In the genomic region with DNA sequence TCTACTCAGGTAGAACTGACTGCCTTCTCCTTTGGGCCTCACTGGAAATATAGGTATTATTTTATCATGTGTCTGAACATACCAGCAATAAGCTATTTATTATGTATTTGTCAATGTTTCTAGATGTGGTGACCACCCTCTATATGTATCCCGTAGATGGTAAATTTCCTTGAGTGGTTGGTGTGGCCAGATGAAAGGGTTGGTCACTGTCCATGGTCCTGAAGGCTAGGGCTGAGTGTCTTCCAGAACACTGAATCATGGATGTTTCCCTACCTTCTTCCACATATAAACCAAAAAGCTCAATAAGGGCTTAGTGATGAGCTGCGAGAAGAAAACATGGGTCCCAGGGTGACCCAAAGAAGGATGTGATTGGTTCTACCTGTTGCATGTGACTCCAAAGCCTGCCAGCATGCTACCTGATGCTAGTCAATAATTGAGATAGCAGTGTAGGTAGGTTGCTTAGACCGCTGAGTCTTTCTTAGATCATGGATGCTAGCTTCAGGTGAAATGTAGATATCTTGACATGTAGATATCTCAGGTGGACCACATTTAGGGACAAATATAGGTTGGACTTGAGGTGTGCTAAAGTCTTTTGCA, we compare ENCODE assay signal across 1 cellular context.
TF ChIP-seq lines count a peak whose summit lies in the region.

No MANE protein-coding gene starts in this region.

TF ChIP-seq in HepG2, 621 proteins besides CTCF, POLR2A, EP300 and RAD21 (continued from another document):
- TF ChIP-seq, protein P1, sequence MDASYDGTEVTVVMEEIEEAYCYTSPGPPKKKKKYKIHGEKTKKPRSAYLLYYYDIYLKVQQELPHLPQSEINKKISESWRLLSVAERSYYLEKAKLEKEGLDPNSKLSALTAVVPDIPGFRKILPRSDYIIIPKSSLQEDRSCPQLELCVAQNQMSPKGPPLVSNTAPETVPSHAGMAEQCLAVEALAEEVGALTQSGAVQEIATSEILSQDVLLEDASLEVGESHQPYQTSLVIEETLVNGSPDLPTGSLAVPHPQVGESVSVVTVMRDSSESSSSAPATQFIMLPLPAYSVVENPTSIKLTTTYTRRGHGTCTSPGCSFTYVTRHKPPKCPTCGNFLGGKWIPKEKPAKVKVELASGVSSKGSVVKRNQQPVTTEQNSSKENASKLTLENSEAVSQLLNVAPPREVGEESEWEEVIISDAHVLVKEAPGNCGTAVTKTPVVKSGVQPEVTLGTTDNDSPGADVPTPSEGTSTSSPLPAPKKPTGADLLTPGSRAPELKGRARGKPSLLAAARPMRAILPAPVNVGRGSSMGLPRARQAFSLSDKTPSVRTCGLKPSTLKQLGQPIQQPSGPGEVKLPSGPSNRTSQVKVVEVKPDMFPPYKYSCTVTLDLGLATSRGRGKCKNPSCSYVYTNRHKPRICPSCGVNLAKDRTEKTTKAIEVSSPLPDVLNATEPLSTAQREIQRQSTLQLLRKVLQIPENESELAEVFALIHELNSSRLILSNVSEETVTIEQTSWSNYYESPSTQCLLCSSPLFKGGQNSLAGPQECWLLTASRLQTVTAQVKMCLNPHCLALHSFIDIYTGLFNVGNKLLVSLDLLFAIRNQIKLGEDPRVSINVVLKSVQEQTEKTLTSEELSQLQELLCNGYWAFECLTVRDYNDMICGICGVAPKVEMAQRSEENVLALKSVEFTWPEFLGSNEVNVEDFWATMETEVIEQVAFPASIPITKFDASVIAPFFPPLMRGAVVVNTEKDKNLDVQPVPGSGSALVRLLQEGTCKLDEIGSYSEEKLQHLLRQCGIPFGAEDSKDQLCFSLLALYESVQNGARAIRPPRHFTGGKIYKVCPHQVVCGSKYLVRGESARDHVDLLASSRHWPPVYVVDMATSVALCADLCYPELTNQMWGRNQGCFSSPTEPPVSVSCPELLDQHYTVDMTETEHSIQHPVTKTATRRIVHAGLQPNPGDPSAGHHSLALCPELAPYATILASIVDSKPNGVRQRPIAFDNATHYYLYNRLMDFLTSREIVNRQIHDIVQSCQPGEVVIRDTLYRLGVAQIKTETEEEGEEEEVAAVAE (CRISPR knock-in tag; IDR thresholded peaks at IDR 0.05; ENCODE audit: borderline replicate concordance) = no peak
- TF ChIP-seq, protein P2, sequence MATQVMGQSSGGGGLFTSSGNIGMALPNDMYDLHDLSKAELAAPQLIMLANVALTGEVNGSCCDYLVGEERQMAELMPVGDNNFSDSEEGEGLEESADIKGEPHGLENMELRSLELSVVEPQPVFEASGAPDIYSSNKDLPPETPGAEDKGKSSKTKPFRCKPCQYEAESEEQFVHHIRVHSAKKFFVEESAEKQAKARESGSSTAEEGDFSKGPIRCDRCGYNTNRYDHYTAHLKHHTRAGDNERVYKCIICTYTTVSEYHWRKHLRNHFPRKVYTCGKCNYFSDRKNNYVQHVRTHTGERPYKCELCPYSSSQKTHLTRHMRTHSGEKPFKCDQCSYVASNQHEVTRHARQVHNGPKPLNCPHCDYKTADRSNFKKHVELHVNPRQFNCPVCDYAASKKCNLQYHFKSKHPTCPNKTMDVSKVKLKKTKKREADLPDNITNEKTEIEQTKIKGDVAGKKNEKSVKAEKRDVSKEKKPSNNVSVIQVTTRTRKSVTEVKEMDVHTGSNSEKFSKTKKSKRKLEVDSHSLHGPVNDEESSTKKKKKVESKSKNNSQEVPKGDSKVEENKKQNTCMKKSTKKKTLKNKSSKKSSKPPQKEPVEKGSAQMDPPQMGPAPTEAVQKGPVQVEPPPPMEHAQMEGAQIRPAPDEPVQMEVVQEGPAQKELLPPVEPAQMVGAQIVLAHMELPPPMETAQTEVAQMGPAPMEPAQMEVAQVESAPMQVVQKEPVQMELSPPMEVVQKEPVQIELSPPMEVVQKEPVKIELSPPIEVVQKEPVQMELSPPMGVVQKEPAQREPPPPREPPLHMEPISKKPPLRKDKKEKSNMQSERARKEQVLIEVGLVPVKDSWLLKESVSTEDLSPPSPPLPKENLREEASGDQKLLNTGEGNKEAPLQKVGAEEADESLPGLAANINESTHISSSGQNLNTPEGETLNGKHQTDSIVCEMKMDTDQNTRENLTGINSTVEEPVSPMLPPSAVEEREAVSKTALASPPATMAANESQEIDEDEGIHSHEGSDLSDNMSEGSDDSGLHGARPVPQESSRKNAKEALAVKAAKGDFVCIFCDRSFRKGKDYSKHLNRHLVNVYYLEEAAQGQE (IDR thresholded peaks at IDR 0.05; ENCODE audit: borderline replicate concordance in 1 of 2, low read depth in 1 of 2, low read length in 2 of 2) = peak; percentile 70 to 94
- TF ChIP-seq JUND (CRISPR knock-in tag; IDR thresholded peaks at IDR 0.05) (no peak), NFKBIZ (CRISPR knock-in tag; IDR thresholded peaks at IDR 0.05) (no peak), EHMT2 (IDR thresholded peaks at IDR 0.05; ENCODE audit: borderline replicate concordance, low read depth, low read length) (peak; percentile 96), ATAD3A (CRISPR knock-in tag; IDR thresholded peaks at IDR 0.05) (no peak), MYNN (CRISPR knock-in tag; IDR thresholded peaks at IDR 0.05; ENCODE audit: low read depth) (no peak), WIZ (CRISPR knock-in tag; IDR thresholded peaks at IDR 0.05) (peak; percentile 88; the same call in 1 of the 2 replicates), ZNF317 (CRISPR knock-in tag; IDR thresholded peaks at IDR 0.05) (no peak), NR1H2 (CRISPR knock-in tag; IDR thresholded peaks at IDR 0.05; ENCODE audit: borderline replicate concordance, low read depth) (no peak), THYN1 (CRISPR knock-in tag; IDR thresholded peaks at IDR 0.05; ENCODE audit: borderline replicate concordance, low read depth) (no peak), MIER2 (CRISPR knock-in tag; IDR thresholded peaks at IDR 0.05) (peak; percentile 96), ZNF749 (CRISPR knock-in tag; IDR thresholded peaks at IDR 0.05; ENCODE audit: borderline replicate concordance) (no peak), ZSCAN21 (CRISPR knock-in tag; IDR thresholded peaks at IDR 0.05; ENCODE audit: borderline replicate concordance) (no peak), ZNF180 (CRISPR knock-in tag; IDR thresholded peaks at IDR 0.05; ENCODE audit: borderline replicate concordance, low read depth) (no peak), MXD4 (CRISPR knock-in tag; IDR thresholded peaks at IDR 0.05) (no peak), ZNF883 (CRISPR knock-in tag; IDR thresholded peaks at IDR 0.05; ENCODE audit: not compliant biosample characterization) (no peak)
